ENCODE assay signal across 8 cellular contexts in the genomic region with DNA sequence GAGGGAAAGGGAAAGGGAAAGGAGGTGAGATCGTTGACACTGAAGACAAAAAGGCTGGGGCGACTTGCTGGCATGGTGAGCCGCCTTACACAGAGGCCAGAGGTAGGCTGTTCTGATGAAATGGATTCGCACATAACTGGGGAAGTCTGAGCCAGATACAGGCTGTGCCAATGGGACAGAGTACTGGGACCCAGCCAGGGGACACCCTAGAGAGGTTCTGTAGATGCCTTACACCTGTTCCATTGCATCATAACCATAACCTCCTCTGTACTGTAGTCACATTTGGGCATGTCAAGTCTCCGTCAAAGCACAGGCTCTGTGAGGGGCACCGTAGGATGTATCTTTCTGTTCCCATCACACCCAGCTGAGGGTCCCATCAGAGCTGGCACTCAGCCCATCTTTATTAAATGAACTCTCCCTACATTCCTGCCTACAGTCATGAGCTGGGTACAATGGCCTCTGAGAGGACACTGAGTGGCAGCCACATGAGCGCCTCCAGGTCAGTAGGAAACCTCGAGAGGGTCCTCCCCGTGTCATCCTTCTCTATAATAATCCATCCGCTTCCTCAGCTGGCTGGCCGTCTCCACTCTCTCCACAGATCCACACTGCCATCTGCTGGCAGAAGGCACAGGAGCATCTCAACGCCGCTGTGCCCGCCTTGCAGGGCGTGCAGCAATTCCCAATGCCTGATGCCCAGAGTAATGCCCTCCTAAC.
DNase-seq lines count a peak whose midpoint lies in the region; ATAC-seq, FAIRE-seq and TF ChIP-seq lines count a peak whose summit lies in the region.

No MANE protein-coding gene starts in this region.

- no peaks in the 10 kb centered on the region for H4K20me1 ChIP-seq in H1 (replicated peaks in 1 of 2; ENCODE audit: control insufficient read depth in 1 of 2, insufficient read depth in 2 of 2, low read length in 2 of 2)

- H3K9me3 ChIP-seq in H1 (ENCODE audit: insufficient read depth in 2 of 2, low read depth in 1 of 2, low read length in 1 of 2) = no peaks in the 10 kb centered on the region

- H3K4me3 ChIP-seq in H1 (ENCODE audit: extremely low read depth in 1 of 4, insufficient read depth in 2 of 4, low read depth in 3 of 4, low read length in 4 of 4) = no peak overlapping the region

- H2AK5ac ChIP-seq in H1 (ENCODE audit: low read depth, low read length) = no peak overlapping the region

- H2BK5ac ChIP-seq in H1 (ENCODE audit: low read depth, low read length) = no peak overlapping the region

- FAIRE-seq in H1 (lab: Jason Lieb, UNC) = peak; percentile 87

- H2BK15ac ChIP-seq in H1 (ENCODE audit: low read length) = no peak overlapping the region

- H3K4me2 ChIP-seq in H1 (ENCODE audit: insufficient read depth in 1 of 2, low read depth in 2 of 2, low read length in 2 of 2) = no peak overlapping the region

- no peak overlapping the region for H3K9ac ChIP-seq in H1 (replicated peaks in 1 of 4; ENCODE audit: extremely low read depth in 1 of 4, low read depth in 3 of 4, low read length in 3 of 4)

- H3K14ac ChIP-seq in H1 (ENCODE audit: insufficient read length) = no peak overlapping the region

- no peak overlapping the region for H3K27ac ChIP-seq in C4-2B
- no peak overlapping the region for H3K27ac ChIP-seq in H1 (ENCODE audit: low read depth, low read length)

- H2BK120ac ChIP-seq in H1 (replicated peaks; ENCODE audit: low read depth, low read length) = no peak overlapping the region

- 49% methylated on average over 15 of the region's 15 CpGs; no CpG with 5 or more reads in 1 of the 2 experiments for WGBS in H1 (ENCODE audit: extremely low coverage in 1 of 2, insufficient coverage in 1 of 2, insufficient read length in 1 of 2, insufficient replicate concordance in 2 of 2, low coverage in 1 of 2, low lambda C conversion rate in 2 of 2, missing lambda C conversion rate in 1 of 2), 2 experiments

- DNase-seq in NCI-H82 (lab: John Stamatoyannopoulos, UW) = peak; percentile 79
- DNase-seq in activated CD8-positive, alpha-beta memory T cell treated with anti-CD3 and anti-CD28 coated beads for 1 hour (ENCODE audit: extremely low read depth in 1 of 2, low read depth in 1 of 2) = peak; percentile 11 to 54
- peak; percentile 29 to 93 for DNase-seq in H1 (ENCODE audit: low read depth in 1 of 2, low spot score in 2 of 2)
- DNase-seq in midbrain (lab: John Stamatoyannopoulos, UW) = peak; percentile 78
- DNase-seq in stimulated activated CD8-positive, alpha-beta memory T cell treated with anti-CD3 and anti-CD28 coated beads, Interleukin-2, amount 100 ng/mL, for 48 hours (ENCODE audit: low read depth in 2 of 2) = peak; percentile 56 to 67

- H3K79me1 ChIP-seq in H1 (ENCODE audit: low read depth, low read length) = no peaks in the 10 kb centered on the region

- no peak overlapping the region for H3K4ac ChIP-seq in H1 (replicated peaks; ENCODE audit: insufficient read length, low read depth, low read length)

- no peak overlapping the region for H3K56ac ChIP-seq in H1 (replicated peaks; ENCODE audit: insufficient read length, low read depth, low read length)

- H2BK20ac ChIP-seq in H1 (ENCODE audit: low read length) = no peak overlapping the region

- CTCF ChIA-PET in H1 (lab: Charles Lee; ENCODE audit: partially characterized antibody) = interaction anchor here (0.6 to 4.1 kb wide), 17 partner anchors 9 to 1315 kb away, joined by 3 to 25 read pairs (median 4); no protein-coding TSS in a partner anchor

- H4K91ac ChIP-seq in H1 (replicated peaks; ENCODE audit: insufficient read length, low read length) = no peak overlapping the region

- H3K18ac ChIP-seq in H1 (ENCODE audit: extremely low read depth, low read length) = no peak overlapping the region

- H3K23me2 ChIP-seq in H1 (ENCODE audit: low read depth, low read length) = no peaks in the 10 kb centered on the region

- H3K4me1 ChIP-seq in H1 (replicated peaks in 1 of 4; ENCODE audit: control insufficient read depth in 3 of 4, insufficient read depth in 4 of 4, low read length in 3 of 4) = no peaks in the 10 kb centered on the region

- TF ChIP-seq POLR2A in H1 (IDR thresholded peaks at IDR 0.05; ENCODE audit: control extremely low read depth in 1 of 2, low read depth in 2 of 2, low read length in 2 of 2) = no peak

- no peak overlapping the region for H4K5ac ChIP-seq in H1 (ENCODE audit: insufficient read length, low read depth, low read length)

- H2AFZ ChIP-seq in H1 (ENCODE audit: low read length) = no peak overlapping the region

- POLR2A ChIA-PET in H1 (lab: Charles Lee; ENCODE audit: partially characterized antibody) = no interaction called here

- H3K23ac ChIP-seq in H1 (ENCODE audit: insufficient read length) = no peak overlapping the region

- TF ChIP-seq CTCF in C4-2B (conservative IDR thresholded peaks at IDR 0.05) (peak; percentile 97), H1 (IDR thresholded peaks at IDR 0.05; ENCODE audit: control extremely low read depth in 1 of 3, insufficient read depth in 1 of 3, low read depth in 1 of 3, low read length in 3 of 3) (peak; percentile 87 to 99 (median 98))

- H3K36me3 ChIP-seq in H1 (ENCODE audit: control insufficient read depth in 2 of 4, insufficient read depth in 4 of 4, low read length in 3 of 4) = no peaks in the 10 kb centered on the region

- ATAC-seq in GM19328 (IDR thresholded peaks at IDR 0.05; ENCODE audit: unreplicated experiment) = peak; percentile 84
- ATAC-seq in HG03439 (IDR thresholded peaks at IDR 0.05; ENCODE audit: unreplicated experiment) = peak; percentile 92

- no peaks in the 10 kb centered on the region for H3K79me2 ChIP-seq in H1 (ENCODE audit: control insufficient read depth in 1 of 2, insufficient read depth in 2 of 2, low read length in 2 of 2)

- no peak for TF ChIP-seq EP300 in H1 (IDR thresholded peaks at IDR 0.05; ENCODE audit: borderline replicate concordance in 1 of 2, low read depth in 2 of 2, low read length in 2 of 2)

- H4K8ac ChIP-seq in H1 (ENCODE audit: extremely low read depth, insufficient read depth, low read length) = no peak overlapping the region

- TF ChIP-seq RAD21 in H1 (IDR thresholded peaks at IDR 0.05 in 1 of 2, conservative IDR thresholded peaks at IDR 0.05 in 1 of 2; ENCODE audit: low read depth in 2 of 2, low read length in 2 of 2) = peak; percentile 97 to 98

- no peak overlapping the region for H2BK12ac ChIP-seq in H1 (ENCODE audit: low read depth, low read length)

- H3K27me3 ChIP-seq in H1 (replicated peaks in 1 of 4; ENCODE audit: control insufficient read depth in 3 of 4, extremely low read depth in 1 of 4, insufficient read depth in 3 of 4, low read length in 3 of 4) = no peaks in the 10 kb centered on the region

TF ChIP-seq in H1, 55 proteins besides CTCF, POLR2A, EP300 and RAD21:
- no peak for TF ChIP-seq TAF1 (IDR thresholded peaks at IDR 0.05; ENCODE audit: low read depth, low read length)
- peak; percentile 43; the same call in 1 of the 2 replicates for TF ChIP-seq YY1 (IDR thresholded peaks at IDR 0.05; ENCODE audit: low read depth, low read length)
- TF ChIP-seq CREB1 (IDR thresholded peaks at IDR 0.05) = no peak; the same call in 1 of the 2 replicates
- TF ChIP-seq SP1 (IDR thresholded peaks at IDR 0.05; ENCODE audit: low read depth, low read length) = no peak
- no peak for TF ChIP-seq SUZ12 (IDR thresholded peaks at IDR 0.05; ENCODE audit: low read length)
- 0 out of 4 replicates have a peak, but pooled peaks of 1 of the 2 experiments have one; percentile 30 for TF ChIP-seq SIN3A (conservative IDR thresholded peaks at IDR 0.05 in 1 of 2, IDR thresholded peaks at IDR 0.05 in 1 of 2; ENCODE audit: low read depth in 1 of 2, low read length in 2 of 2)
- no peak for TF ChIP-seq KDM5A (IDR thresholded peaks at IDR 0.05; ENCODE audit: low read length)
- no peak for TF ChIP-seq TEAD4 (IDR thresholded peaks at IDR 0.05; ENCODE audit: low read depth, low read length)
- TF ChIP-seq BRCA1 (IDR thresholded peaks at IDR 0.05; ENCODE audit: low read depth, low read length) = 0 out of 2 replicates have a peak, but pooled peaks have one; percentile 23
